Comparison of ENCODE assay signal across 8 cellular contexts in the genomic region with DNA sequence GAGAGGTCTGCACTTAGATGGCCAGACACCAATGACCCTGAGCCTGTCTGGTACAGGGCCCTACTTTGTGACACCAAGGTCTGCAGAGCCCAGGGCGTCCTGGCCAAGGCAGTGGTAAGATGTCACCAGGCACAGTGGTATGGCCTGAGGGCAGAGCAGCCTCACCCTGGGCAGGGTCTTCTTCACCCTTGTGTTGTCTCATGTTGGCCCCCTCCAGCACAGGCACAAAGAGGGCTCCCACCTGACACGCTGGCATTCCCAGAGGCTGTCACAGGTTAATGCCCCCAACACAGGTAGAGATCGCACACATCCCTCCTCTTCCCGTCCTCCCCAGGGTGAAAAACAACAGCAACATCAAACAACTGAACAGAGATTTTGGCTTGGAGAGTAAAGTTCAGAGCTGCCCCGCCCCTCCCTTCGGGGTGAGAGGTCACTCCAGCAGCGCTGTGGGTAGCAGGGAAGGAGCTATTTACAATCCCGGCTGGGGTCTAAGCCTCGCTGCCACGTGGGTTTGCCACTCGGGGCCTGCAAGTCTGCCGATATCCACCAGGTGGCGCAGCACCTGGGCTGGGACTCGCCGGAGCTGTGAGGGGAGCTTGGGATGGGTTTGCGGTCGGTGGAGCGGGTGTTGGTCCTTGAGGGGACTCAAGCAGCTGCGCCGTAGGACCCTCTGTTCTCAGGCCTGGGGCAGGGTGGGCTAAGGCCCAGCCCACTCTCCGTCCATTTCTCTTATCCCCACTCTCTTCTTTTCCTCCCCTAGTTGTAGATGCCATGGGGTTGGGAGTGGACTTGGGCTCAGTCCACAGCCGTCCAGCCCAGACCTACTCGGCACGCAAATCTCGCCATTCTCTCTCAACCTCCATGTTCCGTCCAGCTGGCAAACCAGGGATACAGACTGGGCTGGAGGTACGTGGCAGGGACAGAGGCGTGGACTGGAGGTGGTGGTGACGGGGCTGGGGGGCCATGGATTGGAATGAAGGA. TPM values are rescaled to one million over a fixed set of nuclear protein-coding genes. Genes with fewer than 3 reads are reported as not detected.
DNase-seq lines count a peak whose midpoint lies in the region; ATAC-seq, FAIRE-seq and TF ChIP-seq lines count a peak whose summit lies in the region.

No MANE protein-coding gene starts in this region.

- H3K27ac ChIP-seq in osteoblast (ENCODE audit: low read depth, low read length) (no peak overlapping the region), thyroid gland (no peak overlapping the region)

- no peak for ATAC-seq in HG03571 (IDR thresholded peaks at IDR 0.05; ENCODE audit: unreplicated experiment)

- H3K4me2 ChIP-seq in osteoblast (ENCODE audit: insufficient read depth, low read length): peak overlapping the region; percentile 60

- no peaks in the 10 kb centered on the region for H3K36me3 ChIP-seq in osteoblast (ENCODE audit: insufficient read depth, low read length)
- no peaks in the 10 kb centered on the region for H3K36me3 ChIP-seq in thyroid gland

- peaks cover 3% of the 10 kb centered on the region for H3K4me1 ChIP-seq in osteoblast (ENCODE audit: insufficient read depth, low read length)
- H3K4me1 ChIP-seq in thyroid gland: peaks cover 7 to 34% of the 10 kb centered on the region in 2 donors

- no peaks in the 10 kb centered on the region for H4K20me1 ChIP-seq in osteoblast (ENCODE audit: insufficient read depth, low read length)

- no peak for TF ChIP-seq POLR2A in thyroid gland (IDR thresholded peaks at IDR 0.05)

- H2AFZ ChIP-seq in osteoblast (ENCODE audit: low read length): peak overlapping the region; percentile 88

- 20 to 24% methylated on average over 28 to 29 of the region's 29 CpGs for WGBS in thyroid gland, 2 donors

- H3K4me3 ChIP-seq in osteoblast (ENCODE audit: insufficient read depth, low read length): no peak overlapping the region
- no peak overlapping the region for H3K4me3 ChIP-seq in thyroid gland (replicated peaks in 1 of 3)

- H3K79me2 ChIP-seq in osteoblast (ENCODE audit: insufficient read depth, low read length): no peaks in the 10 kb centered on the region

- peaks cover 13% of the 10 kb centered on the region for H3K27me3 ChIP-seq in osteoblast (ENCODE audit: insufficient read depth, low read length)
- H3K27me3 ChIP-seq in thyroid gland: no peaks in the 10 kb centered on the region

- H3K9me3 ChIP-seq in osteoblast (ENCODE audit: low read depth, low read length): no peaks in the 10 kb centered on the region
- no peaks in the 10 kb centered on the region for H3K9me3 ChIP-seq in thyroid gland

- intact Hi-C loops in thyroid gland (cut with DNase I): loop anchor here (2.0 to 5.0 kb wide), 2 partner anchors 36 to 75 kb away; partner anchors contain the start of gene EFNA1

- TF ChIP-seq CTCF in osteoblast (IDR thresholded peaks at IDR 0.05; ENCODE audit: extremely low read depth, low read depth, low read length) (peak; percentile 93), thyroid gland (IDR thresholded peaks at IDR 0.05) (peak; percentile 91 to 99 (median 95))

- DNase-seq in DMS79 (lab: John Stamatoyannopoulos, UW) (peak; percentile 27), LoVo (ENCODE audit: low spot score) (peak; percentile 81), SHP77 (lab: John Stamatoyannopoulos, UW) (peak; percentile 88 to 94), frontal cortex (ENCODE audit: low spot score in 2 of 2) (peak; percentile 61 to 74), osteoblast (ENCODE audit: insufficient read length, low spot score, missing footprints) (peak; percentile 92), thyroid gland (peak; percentile 74 to 80)
- DNase-seq in activated effector memory CD4-positive, alpha-beta T cell treated with anti-CD3 and anti-CD28 coated beads, Interleukin-2, amount 50 U/mL, for 16 hours: peak; percentile 93

- FAIRE-seq in frontal cortex (lab: Jason Lieb, UNC): no peak

RNA-seq across cellular contexts. Expression of gene EFNA3, which starts 12.7 kb away (rescaled TPM):
- total RNA-seq in frontal cortex (9.8 TPM), osteoblast (1.4 and 2.1 TPM in 2 replicates), thyroid gland (1 to 10 TPM; 1.2 to 2.9 (median 2.0) TPM)

RNA-seq across cellular contexts. Expression of gene EFNA4, which starts 27.8 kb away (rescaled TPM):
- 0.82 TPM for total RNA-seq in frontal cortex
- 3.5 and 3.6 TPM in 2 replicates for total RNA-seq in osteoblast
- total RNA-seq in thyroid gland: 10 to 100 TPM in 2 of 4 donors, 1 to 10 TPM in 2; 7.5 to 13.1 (median 9.9) TPM

RNA-seq across cellular contexts. Expression of gene EFNA1, which starts 36.3 kb away (rescaled TPM):
- 4.1 TPM for total RNA-seq in frontal cortex
- total RNA-seq in osteoblast: 0.36 and 0.88 TPM in 2 replicates
- total RNA-seq in thyroid gland: 100 to 1,000 TPM in 1 of 4 donors, 10 to 100 TPM in 3; 56.1 to 129 (median 83.1) TPM

RNA-seq across cellular contexts. Expression of gene ADAM15, which starts 40.2 kb away (rescaled TPM):
- total RNA-seq in frontal cortex (11.8 TPM), osteoblast (89.0 and 101 TPM in 2 replicates), thyroid gland (10 to 100 TPM; 51.3 to 75.5 (median 65.6) TPM)

RNA-seq across cellular contexts. Expression of gene SLC50A1, which starts 44.3 kb away (rescaled TPM):
- 4.9 TPM for total RNA-seq in frontal cortex
- total RNA-seq in osteoblast: 34.5 and 38.0 TPM in 2 replicates
- total RNA-seq in thyroid gland: 10 to 100 TPM; 30.9 to 42.2 (median 32.7) TPM

Comparison
In these comparisons a context has a peak if more than half of its experiments do, and no peak if none do; other contexts are left out.
1. DNase-seq: peak in every context shown above with its lines; median percentile 93 in activated effector memory CD4-positive, alpha-beta T cell treated with anti-CD3 and anti-CD28 coated beads, Interleukin-2, amount 50 U/mL, for 16 hours; 92 in osteoblast; 91 in SHP77; 81 in LoVo; 77 in thyroid gland; 68 in frontal cortex; 27 in DMS79.
2. RNA of gene EFNA1, which starts 36.3 kb away (total RNA-seq): 56.1 to 129 TPM in thyroid gland; 4.1 TPM in frontal cortex (single experiment) and 0.36 to 0.88 TPM in osteoblast; every median in the first group is over 10 times any median in the second.